In the genomic region with DNA sequence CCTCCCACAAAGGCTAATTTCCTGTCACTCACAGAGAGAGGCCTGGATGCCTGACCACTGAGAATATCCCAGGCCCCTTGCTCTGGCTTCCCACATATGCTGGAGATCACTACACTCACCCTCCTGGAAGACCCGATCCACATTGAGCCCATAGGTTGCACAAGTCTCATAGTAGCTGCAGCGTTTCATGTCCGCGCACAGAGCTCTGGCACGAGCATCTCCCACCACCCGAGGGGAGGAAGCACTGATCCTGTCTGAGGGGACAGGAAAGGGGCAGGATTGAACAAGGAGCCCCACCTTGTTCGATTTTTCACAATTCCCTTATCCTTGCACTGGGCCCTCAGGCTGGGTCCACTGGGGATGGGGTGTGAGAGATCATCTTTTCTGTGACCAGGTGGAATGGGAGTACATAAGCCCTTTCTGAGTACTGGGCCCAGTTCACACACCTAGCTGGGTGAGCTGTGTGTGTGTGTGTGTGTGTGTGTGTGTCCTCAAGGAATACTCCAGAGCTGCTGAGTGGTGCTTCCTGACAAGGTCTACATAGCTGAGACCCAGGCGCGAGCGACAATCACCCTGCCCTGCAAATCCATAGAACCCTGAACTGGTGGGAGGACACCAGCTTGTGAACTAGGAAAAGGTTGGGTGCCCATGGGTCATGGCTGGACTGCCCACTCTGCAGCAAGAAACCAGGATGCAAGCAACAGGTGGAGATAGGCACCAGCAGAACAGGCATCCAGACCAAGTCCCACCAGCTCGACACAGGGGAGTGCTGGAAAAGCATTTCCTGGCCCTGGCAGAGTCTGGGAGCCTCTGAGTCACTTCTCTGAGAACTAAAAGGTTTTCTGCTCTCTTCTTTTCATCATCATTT, we compare ENCODE assay signal across 13 cellular contexts.
"Had no signal": no experiment of that assay in that cellular context is flagged by ENCODE, and none has a peak within 500 bp of the region (broad histone marks: within the 10 kb centered on the region; RNA-seq: fewer than 3 reads in every experiment).

No MANE protein-coding gene starts in this region.

- H3K9me3 Mint-ChIP-seq: dendritic cell treated with granulocyte-macrophage colony-stimulating factor and Interleukin-4, amounts not matched to agents 40 ng/mL and 50 ng/mL, for 4 days; effector memory CD8-positive, alpha-beta T cell; neural crest cell; T-helper 2 cell treated with Interferon-gamma antibody and Interleukin-4, amounts not matched to agents 5 μg/mL and 100 μg/mL, for 36 hours had no signal

- H3K4me2 ChIP-seq: hepatocyte had no signal

- H3K27me3 Mint-ChIP-seq: dendritic cell treated with granulocyte-macrophage colony-stimulating factor and Interleukin-4, amounts not matched to agents 40 ng/mL and 50 ng/mL, for 4 days; effector memory CD8-positive, alpha-beta T cell had no signal

- DNase-seq: activated gamma-delta T cell treated with Interleukin-2 at 50 U/mL for 16 hours; activated T-cell treated with anti-CD3 and anti-CD28 coated beads for 4 hours; effector memory CD8-positive, alpha-beta T cell; erythroblast; kidney glomerular epithelial cell; retina; small intestine; transverse colon had no signal

- H3K27ac Mint-ChIP-seq: brain; dendritic cell treated with granulocyte-macrophage colony-stimulating factor and Interleukin-4, amounts not matched to agents 40 ng/mL and 50 ng/mL, for 4 days; T-helper 2 cell treated with Interferon-gamma antibody and Interleukin-4, amounts not matched to agents 5 μg/mL and 100 μg/mL, for 36 hours had no signal

- H3K79me2 ChIP-seq: hepatocyte had no signal

- H2AFZ ChIP-seq: hepatocyte had no signal

- H3K27ac ChIP-seq: hepatocyte, transverse colon had no signal

- H3K4me3 ChIP-seq: hepatocyte, transverse colon had no signal

- H3K4me3 Mint-ChIP-seq: dendritic cell treated with granulocyte-macrophage colony-stimulating factor and Interleukin-4, amounts not matched to agents 40 ng/mL and 50 ng/mL, for 4 days; effector memory CD8-positive, alpha-beta T cell; neural crest cell; T-helper 2 cell treated with Interferon-gamma antibody and Interleukin-4, amounts not matched to agents 5 μg/mL and 100 μg/mL, for 36 hours had no signal

- ATAC-seq: effector memory CD8-positive, alpha-beta T cell had no signal

- H3K36me3 ChIP-seq: transverse colon had no signal
